15 cellular contexts compared by ENCODE assay signal in genomic region chr1:19258353-19258752, GRCh38. TPM values are rescaled to one million over a fixed set of nuclear protein-coding genes. Genes with fewer than 3 reads are reported as not detected.
DNase-seq lines count a peak whose midpoint lies in the region; ATAC-seq and TF ChIP-seq lines count a peak whose summit lies in the region.
"Had no signal": no experiment of that assay in that cellular context is flagged by ENCODE, and none has a peak within 500 bp of the region (broad histone marks: within the 10 kb centered on the region; RNA-seq: fewer than 3 reads in every experiment).

No MANE protein-coding gene starts in this region.

- H2AFZ ChIP-seq in osteoblast (ENCODE audit: low read length): no peak overlapping the region

- intact Hi-C loops in Right ventricle myocardium inferior (cut with DNase I): no loop called here
- intact Hi-C loops in left ventricle myocardium superior (cut with micrococcal nuclease): no loop called here
- intact Hi-C loops in head of caudate nucleus (cut with DNase I): no loop called here

- no peaks in the 10 kb centered on the region for H3K27me3 ChIP-seq in osteoblast (ENCODE audit: insufficient read depth, low read length)

- DNase-seq in Right ventricle myocardium inferior (ENCODE audit: missing footprints): no peak
- no peak for DNase-seq in left ventricle myocardium superior
- DNase-seq in osteoblast (ENCODE audit: insufficient read length, low spot score, missing footprints): no peak
- DNase-seq in head of caudate nucleus: no peak
- no peak for DNase-seq in AML-193 (lab: John Stamatoyannopoulos, UW)
- DNase-seq: ACHN, Caco-2, DMS153, IMR-90, Kasumi-1, MM.1S, NCI-H1105, NCI-H1694, NCI-H524 had no signal

- H3K79me2 ChIP-seq in osteoblast (ENCODE audit: insufficient read depth, low read length): peaks cover 34% of the 10 kb centered on the region

- no peaks in the 10 kb centered on the region for H3K9me3 ChIP-seq in osteoblast (ENCODE audit: low read depth, low read length)
- H3K9me3 ChIP-seq: Caco-2 had no signal

- no peaks in the 10 kb centered on the region for H3K9me3 Mint-ChIP-seq in activated T-helper 17 cell treated with anti-CD3 and anti-CD28 coated beads, Interleukin-2, amount 50 U/mL, for 72 hours

- H4K20me1 ChIP-seq in osteoblast (ENCODE audit: insufficient read depth, low read length): peaks cover 10% of the 10 kb centered on the region

- peaks cover 51% of the 10 kb centered on the region for H3K36me3 ChIP-seq in osteoblast (ENCODE audit: insufficient read depth, low read length)

- H3K36me3 Mint-ChIP-seq in activated T-helper 17 cell treated with anti-CD3 and anti-CD28 coated beads, Interleukin-2, amount 50 U/mL, for 72 hours (ENCODE audit: low read depth): peaks cover 81% of the 10 kb centered on the region

- H3K4me3 ChIP-seq in osteoblast (ENCODE audit: insufficient read depth, low read length): no peak overlapping the region

- peak overlapping the region; percentile 94 for H3K27ac Mint-ChIP-seq in activated T-helper 17 cell treated with anti-CD3 and anti-CD28 coated beads, Interleukin-2, amount 50 U/mL, for 72 hours

- H3K4me2 ChIP-seq in osteoblast (ENCODE audit: insufficient read depth, low read length): no peak overlapping the region

- TF ChIP-seq CTCF in osteoblast (IDR thresholded peaks at IDR 0.05; ENCODE audit: extremely low read depth, low read depth, low read length): no peak

- H3K4me3 Mint-ChIP-seq in activated T-helper 17 cell treated with anti-CD3 and anti-CD28 coated beads, Interleukin-2, amount 50 U/mL, for 72 hours: peak overlapping the region; percentile 96

- H3K27ac ChIP-seq in osteoblast (ENCODE audit: low read depth, low read length): peak overlapping the region; percentile 65

- peaks cover 24% of the 10 kb centered on the region for H3K4me1 Mint-ChIP-seq in activated T-helper 17 cell treated with anti-CD3 and anti-CD28 coated beads, Interleukin-2, amount 50 U/mL, for 72 hours

- no peaks in the 10 kb centered on the region for H3K27me3 Mint-ChIP-seq in activated T-helper 17 cell treated with anti-CD3 and anti-CD28 coated beads, Interleukin-2, amount 50 U/mL, for 72 hours

- ATAC-seq in Right ventricle myocardium inferior (peak; percentile 19), left ventricle myocardium superior (no peak)
- ATAC-seq in activated T-helper 17 cell treated with anti-CD3 and anti-CD28 coated beads, Interleukin-2, amount 50 U/mL, for 72 hours (replicated peaks): no peak

- H3K4me1 ChIP-seq in osteoblast (ENCODE audit: insufficient read depth, low read length): peaks cover 29% of the 10 kb centered on the region
- H3K4me1 ChIP-seq: Caco-2 had no signal

RNA-seq across cellular contexts. Expression of gene MRTO4, which starts 6.7 kb away (rescaled TPM):
- total RNA-seq in Right ventricle myocardium inferior: 12.1 TPM
- 10.2 TPM for total RNA-seq in left ventricle myocardium superior
- 100 to 1,000 TPM in 1 of 2 donors, 10 to 100 TPM in 1; 59.3 to 113 TPM for total RNA-seq in activated T-helper 17 cell treated with anti-CD3 and anti-CD28 coated beads, Interleukin-2, amount 50 U/mL, for 72 hours
- total RNA-seq in osteoblast: 17.4 and 18.5 TPM in 2 replicates

RNA-seq across cellular contexts. Expression of gene EMC1, which starts 7.0 kb away (rescaled TPM):
- total RNA-seq in Right ventricle myocardium inferior (30.5 TPM), left ventricle myocardium superior (29.3 TPM), osteoblast (60.1 and 64.1 TPM in 2 replicates)
- total RNA-seq in activated T-helper 17 cell treated with anti-CD3 and anti-CD28 coated beads, Interleukin-2, amount 50 U/mL, for 72 hours: 10 to 100 TPM; 41.1 to 51.9 TPM

RNA-seq across cellular contexts. Expression of gene AKR7A3, which starts 30.2 kb away (rescaled TPM):
- not detected for total RNA-seq in Right ventricle myocardium inferior
- 0.20 TPM for total RNA-seq in left ventricle myocardium superior
- 1 to 10 TPM in 1 of 2 donors, under 1 TPM in 1; 0.71 to 1.6 TPM for total RNA-seq in activated T-helper 17 cell treated with anti-CD3 and anti-CD28 coated beads, Interleukin-2, amount 50 U/mL, for 72 hours
- total RNA-seq in osteoblast: 0.72 and 1.2 TPM in 2 replicates

RNA-seq across cellular contexts. Expression of gene UBR4, which starts 48.3 kb away (rescaled TPM):
- total RNA-seq in Right ventricle myocardium inferior (53.9 TPM), left ventricle myocardium superior (56.3 TPM), osteoblast (134 and 149 TPM in 2 replicates)
- 100 to 1,000 TPM; 145 to 195 TPM for total RNA-seq in activated T-helper 17 cell treated with anti-CD3 and anti-CD28 coated beads, Interleukin-2, amount 50 U/mL, for 72 hours

RNA-seq across cellular contexts. Expression of gene AKR7A2, which starts 53.6 kb away (rescaled TPM):
- total RNA-seq in Right ventricle myocardium inferior (45.2 TPM), left ventricle myocardium superior (48.7 TPM), osteoblast (66.2 and 79.0 TPM in 2 replicates)
- total RNA-seq in activated T-helper 17 cell treated with anti-CD3 and anti-CD28 coated beads, Interleukin-2, amount 50 U/mL, for 72 hours: 10 to 100 TPM; 37.1 to 61.4 TPM
